7 cellular contexts compared by ENCODE assay signal in the genomic region with DNA sequence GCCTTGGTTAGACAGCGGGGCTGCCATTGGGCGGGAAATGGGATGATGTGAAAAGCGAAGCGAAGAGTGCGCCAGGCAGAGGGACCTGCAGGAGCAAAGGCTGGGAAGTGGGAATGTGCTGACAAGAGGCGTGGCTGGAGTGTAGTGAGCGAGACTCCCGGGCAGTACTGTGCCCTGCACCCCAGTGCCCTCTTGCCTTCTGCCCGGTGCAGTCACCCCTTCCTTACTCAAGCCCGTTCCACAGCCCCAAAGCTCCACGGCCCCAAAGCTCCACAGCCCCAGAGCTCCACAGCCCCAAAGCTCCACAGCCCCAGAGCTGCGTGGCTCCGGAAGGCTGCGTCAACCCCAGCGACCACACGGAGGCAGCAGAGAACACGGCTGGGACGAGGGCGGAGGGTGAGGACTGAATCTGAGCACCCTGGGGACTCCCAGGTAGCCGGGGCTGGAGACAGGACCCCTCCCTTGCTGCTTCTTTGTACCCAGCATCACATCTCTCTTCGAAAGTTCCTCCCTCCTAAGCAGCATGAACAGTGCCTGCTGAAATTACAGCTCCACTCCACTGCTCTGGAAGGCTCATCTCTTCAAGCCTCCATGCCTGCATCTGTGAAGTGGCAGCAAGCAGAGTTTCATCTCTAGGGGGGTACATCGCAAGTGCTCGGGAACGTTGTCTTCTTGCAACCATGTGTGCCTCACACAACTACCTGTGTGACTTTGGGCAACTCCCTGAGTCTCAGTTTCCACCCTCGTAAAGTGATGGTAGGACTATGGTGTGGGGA.
DNase-seq lines count a peak whose midpoint lies in the region; ATAC-seq and TF ChIP-seq lines count a peak whose summit lies in the region.

No MANE protein-coding gene starts in this region.

- TF ChIP-seq POLR2A in HCT116 (IDR thresholded peaks at IDR 0.05; ENCODE audit: borderline replicate concordance, extremely low read depth, insufficient read depth, insufficient read length), result no peak
- TF ChIP-seq POLR2A in vagina (IDR thresholded peaks at IDR 0.05), result no peak

- peak overlapping the region; percentile 26; the same call in 1 of the 2 replicates for H3K4me2 ChIP-seq in HCT116 (ENCODE audit: low read length)
- peak overlapping the region; percentile 39 for H3K4me2 ChIP-seq in PC-9

- CTCF ChIA-PET in HCT116 (lab: Charles Lee), result interaction anchor here (0.7 to 12.3 kb wide), 15 partner anchors 9 to 1263 kb away, joined by 3 to 297 read pairs (median 4); a partner anchor contains a TSS
- CTCF ChIA-PET in PC-9 (lab: Charles Lee), result interaction anchor here (1.0 to 3.1 kb wide), 7 partner anchors 133 to 239 kb away, joined by 3 to 37 read pairs (median 5); a partner anchor contains a TSS

- no peaks in the 10 kb centered on the region for H3K36me3 ChIP-seq in HCT116 (ENCODE audit: control insufficient read depth in 1 of 2, insufficient read depth in 2 of 2, low read length in 2 of 2)
- no peaks in the 10 kb centered on the region for H3K36me3 ChIP-seq in PC-9 (ENCODE audit: low read depth)
- no peaks in the 10 kb centered on the region for H3K36me3 ChIP-seq in vagina

- DNase-seq in GM10266 (ENCODE audit: extremely low spot score), result peak; percentile 86
- peak; percentile 26 for DNase-seq in HCT116 (ENCODE audit: low read depth, low spot score)
- peak; percentile 39 to 67 for DNase-seq in PC-9
- peak; percentile 85 for DNase-seq in activated effector memory CD4-positive, alpha-beta T cell treated with anti-CD3 and anti-CD28 coated beads, Interleukin-2, amount 50 U/mL, for 16 hours
- DNase-seq in globus pallidus (ENCODE audit: low spot score), result peak; percentile 36
- DNase-seq in posterior cingulate gyrus, result peak; percentile 59 to 96 (median 74)
- DNase-seq in vagina (ENCODE audit: extremely low spot score in 2 of 2), result no peak

- peaks cover 27% of the 10 kb centered on the region for H3F3A ChIP-seq in PC-9 (ENCODE audit: insufficient read depth, low read depth)

- TF ChIP-seq CTCF in GM10266 (IDR thresholded peaks at IDR 0.05; ENCODE audit: control insufficient read depth, insufficient read depth, low read depth, missing control alignments) (peak; percentile 89), HCT116 (IDR thresholded peaks at IDR 0.05 in 2 of 3, conservative IDR thresholded peaks at IDR 0.05 in 1 of 3; ENCODE audit: borderline replicate concordance in 1 of 3, insufficient read depth in 1 of 3, low read depth in 2 of 3, low read length in 2 of 3) (peak in 2 of 3 experiments; percentile 88 to 93; a peak in 4 of 6 replicates), PC-9 (conservative IDR thresholded peaks at IDR 0.05) (peak; percentile 95), vagina (IDR thresholded peaks at IDR 0.05) (peak; percentile 57 to 72 (median 59))

- ATAC-seq in HCT116, result peak; percentile 91

- H3K9ac ChIP-seq in HCT116 (ENCODE audit: low read length), result no peak overlapping the region

- no peak overlapping the region for H3K4me3 ChIP-seq in HCT116 (replicated peaks in 1 of 2; ENCODE audit: low read depth in 1 of 2, low read length in 2 of 2)
- no peak overlapping the region for H3K4me3 ChIP-seq in PC-9
- no peak overlapping the region for H3K4me3 ChIP-seq in vagina

- H2AFZ ChIP-seq in HCT116 (ENCODE audit: low read depth, low read length, poor library complexity, severe bottlenecking) (no peak overlapping the region), PC-9 (no peak overlapping the region)

- H3K27ac ChIP-seq in HCT116 (ENCODE audit: low read depth, low read length) (no peak overlapping the region), PC-9 (no peak overlapping the region), vagina (no peak overlapping the region)

- no peaks in the 10 kb centered on the region for H3K9me2 ChIP-seq in HCT116 (ENCODE audit: insufficient read depth)
- H3K9me2 ChIP-seq in PC-9 (ENCODE audit: insufficient read depth), result no peaks in the 10 kb centered on the region

- intact Hi-C loops in HCT116 (cut with micrococcal nuclease) (loop anchor here (1.0 to 10.0 kb wide), 3 partner anchors 222 to 467 kb away; a partner anchor contains a TSS), PC-9 (cut with micrococcal nuclease; ENCODE audit: unreplicated experiment) (loop anchor here (1.0 to 10.0 kb wide), 3 partner anchors 222 to 373 kb away; a partner anchor contains a TSS), posterior cingulate gyrus (cut with DNase I) (loop anchor here (1.0 to 10.0 kb wide), 3 partner anchors 222 to 663 kb away; a partner anchor contains a TSS), vagina (cut with DNase I) (no loop called here)

- BruUV-seq in HCT116 (replicated peaks; lab: Mats Ljungman, UMichigan), result no TSS peak
- BruUV-seq in PC-9 (replicated peaks; lab: Mats Ljungman, UMichigan), result no TSS peak

- POLR2A ChIA-PET in HCT116 (lab: Charles Lee) (no interaction called here), PC-9 (lab: Charles Lee; ENCODE audit: unreplicated experiment) (interaction anchor here (0.6 kb wide), 1 partner anchor 1441 kb away, joined by 8 read pairs; no protein-coding TSS in a partner anchor)

- TF ChIP-seq RAD21 in HCT116 (IDR thresholded peaks at IDR 0.05; ENCODE audit: low read depth), result no peak

- no peaks in the 10 kb centered on the region for H4K20me1 ChIP-seq in HCT116 (ENCODE audit: insufficient read depth)
- no peaks in the 10 kb centered on the region for H4K20me1 ChIP-seq in PC-9 (ENCODE audit: insufficient read depth)

- H3K27me3 ChIP-seq in HCT116 (ENCODE audit: insufficient read depth, low read length), result no peaks in the 10 kb centered on the region
- H3K27me3 ChIP-seq in PC-9 (ENCODE audit: insufficient read depth, low read depth), result no peaks in the 10 kb centered on the region
- no peaks in the 10 kb centered on the region for H3K27me3 ChIP-seq in vagina

- H3K79me2 ChIP-seq in HCT116 (ENCODE audit: insufficient read depth, low read length), result no peaks in the 10 kb centered on the region
- no peaks in the 10 kb centered on the region for H3K79me2 ChIP-seq in PC-9 (ENCODE audit: low read depth)

- H3K9me3 ChIP-seq in HCT116 (ENCODE audit: control insufficient read depth in 1 of 2, insufficient read depth in 1 of 2, low read depth in 1 of 2, low read length in 2 of 2) (no peaks in the 10 kb centered on the region), PC-9 (ENCODE audit: insufficient read depth, low read depth) (no peaks in the 10 kb centered on the region), vagina (no peaks in the 10 kb centered on the region)

- RAD21 ChIA-PET in HCT116 (lab: Charles Lee; ENCODE audit: low non-redundant PET in 1 of 2, low total read pairs in 2 of 2, uncharacterized antibody in 2 of 2, unreplicated experiment in 2 of 2), result interaction anchor here (0.8 to 2.8 kb wide), 7 partner anchors 15 to 228 kb away, joined by 3 to 21 read pairs (median 5); a partner anchor contains a TSS

- H3K4me1 ChIP-seq in HCT116 (ENCODE audit: control insufficient read depth in 1 of 2, insufficient read depth in 2 of 2, low read length in 2 of 2) (peaks cover under 1 to 23% of the 10 kb centered on the region in 2 experiments; a peak in 3 of 4 replicates), PC-9 (replicated peaks; ENCODE audit: insufficient read depth) (peaks cover 34% of the 10 kb centered on the region), vagina (no peaks in the 10 kb centered on the region)

TF ChIP-seq in HCT116, 20 proteins besides CTCF, POLR2A, EP300 and RAD21 (continues in another document):
- TF ChIP-seq, protein P1, sequence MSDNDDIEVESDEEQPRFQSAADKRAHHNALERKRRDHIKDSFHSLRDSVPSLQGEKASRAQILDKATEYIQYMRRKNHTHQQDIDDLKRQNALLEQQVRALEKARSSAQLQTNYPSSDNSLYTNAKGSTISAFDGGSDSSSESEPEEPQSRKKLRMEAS (IDR thresholded peaks at IDR 0.05), result no peak
- TF ChIP-seq ELF1 (IDR thresholded peaks at IDR 0.05; ENCODE audit: borderline replicate concordance, low read depth), result no peak
- no peak for TF ChIP-seq ZNF274 (IDR thresholded peaks at IDR 0.05; ENCODE audit: low read depth, low read length)
- TF ChIP-seq, protein P2, sequence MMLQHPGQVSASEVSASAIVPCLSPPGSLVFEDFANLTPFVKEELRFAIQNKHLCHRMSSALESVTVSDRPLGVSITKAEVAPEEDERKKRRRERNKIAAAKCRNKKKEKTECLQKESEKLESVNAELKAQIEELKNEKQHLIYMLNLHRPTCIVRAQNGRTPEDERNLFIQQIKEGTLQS (IDR thresholded peaks at IDR 0.05), result no peak
- no peak for TF ChIP-seq CBX3 (IDR thresholded peaks at IDR 0.05; ENCODE audit: low read depth)
- no peak for TF ChIP-seq TCF7L2 (IDR thresholded peaks at IDR 0.05; ENCODE audit: borderline replicate concordance, extremely low read depth, insufficient read depth, insufficient read length)
- TF ChIP-seq, protein P3, sequence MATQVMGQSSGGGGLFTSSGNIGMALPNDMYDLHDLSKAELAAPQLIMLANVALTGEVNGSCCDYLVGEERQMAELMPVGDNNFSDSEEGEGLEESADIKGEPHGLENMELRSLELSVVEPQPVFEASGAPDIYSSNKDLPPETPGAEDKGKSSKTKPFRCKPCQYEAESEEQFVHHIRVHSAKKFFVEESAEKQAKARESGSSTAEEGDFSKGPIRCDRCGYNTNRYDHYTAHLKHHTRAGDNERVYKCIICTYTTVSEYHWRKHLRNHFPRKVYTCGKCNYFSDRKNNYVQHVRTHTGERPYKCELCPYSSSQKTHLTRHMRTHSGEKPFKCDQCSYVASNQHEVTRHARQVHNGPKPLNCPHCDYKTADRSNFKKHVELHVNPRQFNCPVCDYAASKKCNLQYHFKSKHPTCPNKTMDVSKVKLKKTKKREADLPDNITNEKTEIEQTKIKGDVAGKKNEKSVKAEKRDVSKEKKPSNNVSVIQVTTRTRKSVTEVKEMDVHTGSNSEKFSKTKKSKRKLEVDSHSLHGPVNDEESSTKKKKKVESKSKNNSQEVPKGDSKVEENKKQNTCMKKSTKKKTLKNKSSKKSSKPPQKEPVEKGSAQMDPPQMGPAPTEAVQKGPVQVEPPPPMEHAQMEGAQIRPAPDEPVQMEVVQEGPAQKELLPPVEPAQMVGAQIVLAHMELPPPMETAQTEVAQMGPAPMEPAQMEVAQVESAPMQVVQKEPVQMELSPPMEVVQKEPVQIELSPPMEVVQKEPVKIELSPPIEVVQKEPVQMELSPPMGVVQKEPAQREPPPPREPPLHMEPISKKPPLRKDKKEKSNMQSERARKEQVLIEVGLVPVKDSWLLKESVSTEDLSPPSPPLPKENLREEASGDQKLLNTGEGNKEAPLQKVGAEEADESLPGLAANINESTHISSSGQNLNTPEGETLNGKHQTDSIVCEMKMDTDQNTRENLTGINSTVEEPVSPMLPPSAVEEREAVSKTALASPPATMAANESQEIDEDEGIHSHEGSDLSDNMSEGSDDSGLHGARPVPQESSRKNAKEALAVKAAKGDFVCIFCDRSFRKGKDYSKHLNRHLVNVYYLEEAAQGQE (IDR thresholded peaks at IDR 0.05; ENCODE audit: low read depth), result no peak
- TF ChIP-seq POLR2AphosphoS5 (IDR thresholded peaks at IDR 0.05; ENCODE audit: low read depth, low read length), result no peak
- no peak for TF ChIP-seq JUND (IDR thresholded peaks at IDR 0.05)
- no peak for TF ChIP-seq CEBPB (IDR thresholded peaks at IDR 0.05; ENCODE audit: low read depth)
- TF ChIP-seq YY1 (IDR thresholded peaks at IDR 0.05; ENCODE audit: extremely low read depth, insufficient replicate concordance, low read depth, low read length), result no peak

Comparison
In these comparisons a context has a peak if more than half of its experiments do, and no peak if none do; other contexts are left out.
1. DNase-seq: peak in GM10266 (single experiment), HCT116 (single experiment), PC-9 (2 of 2), activated effector memory CD4-positive, alpha-beta T cell treated with anti-CD3 and anti-CD28 coated beads, Interleukin-2, amount 50 U/mL, for 16 hours (single experiment), globus pallidus (single experiment) and posterior cingulate gyrus (10 of 10); none in vagina (0 of 2).
2. Peak in every context shown above with its lines, with median percentiles within 50 percentile points of each other: CTCF ChIP-seq.